ENCODE assay signal across 8 cellular contexts in genomic region chr6:149990672-149991402, GRCh38. TPM values are rescaled to one million over a fixed set of nuclear protein-coding genes. Genes with fewer than 3 reads are reported as not detected.
A peak's percentile ranks its signal among the peaks of the same experiment; 100 is the strongest.
DNase-seq lines count a peak whose midpoint lies in the region; ATAC-seq, FAIRE-seq and TF ChIP-seq lines count a peak whose summit lies in the region.

No MANE protein-coding gene starts in this region.

- intact Hi-C loops in heart left ventricle (cut with DNase I) (no loop called here), left ventricle myocardium superior (cut with micrococcal nuclease) (no loop called here), esophagus squamous epithelium (cut with DNase I) (no loop called here)

- H3K4me3 ChIP-seq in heart left ventricle (peak overlapping the region in 9 of 12 donors; percentile 1 to 43 (median 22)), esophagus squamous epithelium (peak overlapping the region in 3 of 4 donors; percentile 9 to 58 (median 30)), skeletal muscle satellite cell (ENCODE audit: low read length) (peak overlapping the region; percentile 64)

- TF ChIP-seq CTCF in heart left ventricle (IDR thresholded peaks at IDR 0.05), result no peak
- no peak for TF ChIP-seq CTCF in esophagus squamous epithelium (IDR thresholded peaks at IDR 0.05)

- no peak for TF ChIP-seq POLR2A in heart left ventricle (IDR thresholded peaks at IDR 0.05)
- no peak for TF ChIP-seq POLR2A in esophagus squamous epithelium (IDR thresholded peaks at IDR 0.05)

- H3K27me3 ChIP-seq in heart left ventricle (peaks cover 45 to 100% (median 97%) of the 10 kb centered on the region in 9 donors), esophagus squamous epithelium (peaks cover 21 to 100% (median 53%) of the 10 kb centered on the region in 4 donors), skeletal muscle satellite cell (ENCODE audit: control insufficient read depth, insufficient read depth, low read length) (peaks cover 98% of the 10 kb centered on the region)

- DNase-seq in heart left ventricle (no peak), left ventricle myocardium superior (no peak), RPMI7951 (ENCODE audit: low read depth) (peak; percentile 13), esophagus squamous epithelium (lab: John Stamatoyannopoulos, UW) (no peak), GM19239 (ENCODE audit: insufficient read length, low spot score) (no peak), NCI-H1694 (lab: John Stamatoyannopoulos, UW) (no peak)

- peak overlapping the region; percentile 82 for H3K4me2 ChIP-seq in skeletal muscle satellite cell (ENCODE audit: low read length)

- H3K4me1 ChIP-seq in heart left ventricle (peaks cover 3 to 18% (median 12%) of the 10 kb centered on the region in 12 donors), esophagus squamous epithelium (peaks cover 14 to 25% (median 16%) of the 10 kb centered on the region in 3 donors), skeletal muscle satellite cell (ENCODE audit: control insufficient read depth, insufficient read depth, low read length) (peaks cover 13% of the 10 kb centered on the region)

- 1 to 2% (median 1%) methylated on average over 22 to 48 of the region's 48 CpGs for WGBS in heart left ventricle, 4 donors
- 3 to 7% methylated on average over 10 to 25 of the region's 48 CpGs for WGBS in esophagus squamous epithelium, 2 donors

- H3K36me3 ChIP-seq in heart left ventricle, result no peaks in the 10 kb centered on the region
- no peaks in the 10 kb centered on the region for H3K36me3 ChIP-seq in esophagus squamous epithelium
- H3K36me3 ChIP-seq in skeletal muscle satellite cell (ENCODE audit: insufficient read depth, low read length), result no peaks in the 10 kb centered on the region

- H3K9ac ChIP-seq in skeletal muscle satellite cell (ENCODE audit: low read depth, low read length), result no peak overlapping the region

- H3K27ac ChIP-seq in heart left ventricle (no peak overlapping the region), esophagus squamous epithelium (no peak overlapping the region)

- no peak for FAIRE-seq in GM19239 (lab: Jason Lieb, UNC)

- H3K9me3 ChIP-seq in heart left ventricle (peaks cover 0 to 15% (median 5%) of the 10 kb centered on the region in 12 donors), esophagus squamous epithelium (peaks cover 0 to 18% (median 7%) of the 10 kb centered on the region in 3 donors), skeletal muscle satellite cell (replicated peaks; ENCODE audit: low read length) (peaks cover 16% of the 10 kb centered on the region)

- ATAC-seq in heart left ventricle (no peak), left ventricle myocardium superior (no peak), HG03095 (IDR thresholded peaks at IDR 0.05; ENCODE audit: unreplicated experiment) (no peak)

RNA-seq across cellular contexts. Expression of gene ULBP1, which starts 27.1 kb away (rescaled TPM):
- total RNA-seq in heart left ventricle (under 1 TPM; 0.10 to 0.52 (median 0.25) TPM), left ventricle myocardium superior (0.17 TPM), esophagus squamous epithelium (under 1 TPM in 2 of 4 donors, not detected in 2; 0.26 to 0.27 TPM)
- under 1 TPM; 0.11 to 0.33 TPM for polyA plus RNA-seq in heart left ventricle
- 0.20 and 0.36 TPM in 2 replicates for total RNA-seq in RPMI7951 (2014; rRNA removed; shearing (Covaris generic))
- total RNA-seq in skeletal muscle satellite cell (2012; rRNA removed), result 0.66 and 1.3 TPM in 2 replicates

RNA-seq across cellular contexts. Expression of gene RAET1L, which starts 34.5 kb away (rescaled TPM):
- total RNA-seq in heart left ventricle (not detected), left ventricle myocardium superior (not detected), esophagus squamous epithelium (10 to 100 TPM; 14.5 to 99.5 (median 62.5) TPM)
- not detected for polyA plus RNA-seq in heart left ventricle
- not detected in 2 replicates for total RNA-seq in RPMI7951 (2014; rRNA removed; shearing (Covaris generic))
- total RNA-seq in skeletal muscle satellite cell (2012; rRNA removed), result not detected in 2 replicates

RNA-seq across cellular contexts. Expression of gene ULBP2, which starts 49.0 kb away (rescaled TPM):
- total RNA-seq in heart left ventricle (1 to 10 TPM in 3 of 9 donors, under 1 TPM in 6; 0.27 to 2.3 (median 0.85) TPM), left ventricle myocardium superior (0.84 TPM), esophagus squamous epithelium (10 to 100 TPM in 1 of 4 donors, 1 to 10 TPM in 3; 2.9 to 11.1 (median 4.6) TPM)
- 1 to 10 TPM in 1 of 2 donors, under 1 TPM in 1; 0.34 to 3.7 TPM for polyA plus RNA-seq in heart left ventricle
- total RNA-seq in RPMI7951 (2014; rRNA removed; shearing (Covaris generic)), result 21.8 and 21.9 TPM in 2 replicates
- 2.0 and 6.3 TPM in 2 replicates for total RNA-seq in skeletal muscle satellite cell (2012; rRNA removed)

Comparison
In these comparisons a context has a peak if more than half of its experiments do, and no peak if none do; other contexts are left out.
1. RNA of gene RAET1L, which starts 34.5 kb away (total RNA-seq): 14.5 to 99.5 TPM in esophagus squamous epithelium; not detected in heart left ventricle, not detected in left ventricle myocardium superior (single experiment) and not detected in RPMI7951; every median in the first group is over 10 times any median in the second.
2. Peak in every context shown above with its lines, with median percentiles within 50 percentile points of each other: H3K4me3 ChIP-seq.